ENCODE assay signal across 8 cellular contexts in genomic region chr3:33645060-33645841, GRCh38.
DNase-seq lines count a peak whose midpoint lies in the region; ATAC-seq and TF ChIP-seq lines count a peak whose summit lies in the region.

No MANE protein-coding gene starts in this region.

- H3K9me3 Mint-ChIP-seq in brain (peaks cover 0 to under 1% (median 0%) of the 10 kb centered on the region in 5 experiments), HFFc6 (no peaks in the 10 kb centered on the region)
- no peaks in the 10 kb centered on the region for H3K9me3 Mint-ChIP-seq in stimulated activated effector memory CD8-positive, alpha-beta T cell treated with anti-CD3 and anti-CD28 coated beads, Interleukin-12 subunit alpha, Interleukin-12 subunit beta, amount 100 ng/mL, for 72 hours

- peaks cover 5% of the 10 kb centered on the region; the same call in 1 of the 2 replicates for H3K36me3 ChIP-seq in DND-41 (ENCODE audit: insufficient read depth, low read length)

- 0 out of 2 replicates have a peak, but pooled peaks cover 4% of the 10 kb centered on the region for H4K20me1 ChIP-seq in DND-41 (ENCODE audit: insufficient read depth, low read length)

- no peak overlapping the region for H3K9ac ChIP-seq in DND-41 (ENCODE audit: low read depth, low read length)

- H3K27ac ChIP-seq in DND-41 (ENCODE audit: low read length), result no peak overlapping the region

- H3K27me3 Mint-ChIP-seq in brain (peaks cover 8% of the 10 kb centered on the region), HFFc6 (ENCODE audit: insufficient read depth) (no peaks in the 10 kb centered on the region)

- H3K4me1 Mint-ChIP-seq in brain, result peaks cover 71% of the 10 kb centered on the region
- peaks cover 16% of the 10 kb centered on the region for H3K4me1 Mint-ChIP-seq in stimulated activated effector memory CD8-positive, alpha-beta T cell treated with anti-CD3 and anti-CD28 coated beads, Interleukin-12 subunit alpha, Interleukin-12 subunit beta, amount 100 ng/mL, for 72 hours
- peaks cover 16% of the 10 kb centered on the region for H3K4me1 Mint-ChIP-seq in HFFc6 (ENCODE audit: low read depth)

- H3K36me3 Mint-ChIP-seq in brain (peaks cover 6% of the 10 kb centered on the region), HFFc6 (ENCODE audit: low read depth) (no peaks in the 10 kb centered on the region)
- peaks cover 22% of the 10 kb centered on the region for H3K36me3 Mint-ChIP-seq in stimulated activated effector memory CD8-positive, alpha-beta T cell treated with anti-CD3 and anti-CD28 coated beads, Interleukin-12 subunit alpha, Interleukin-12 subunit beta, amount 100 ng/mL, for 72 hours

- TF ChIP-seq CTCF in DND-41 (IDR thresholded peaks at IDR 0.05; ENCODE audit: borderline replicate concordance, extremely low read depth, low read length, poor library complexity, severe bottlenecking), result no peak
- TF ChIP-seq CTCF in brain (conservative IDR thresholded peaks at IDR 0.05), result no peak
- TF ChIP-seq CTCF in HFFc6 (IDR thresholded peaks at IDR 0.05), result no peak

- no peaks in the 10 kb centered on the region for H3K9me3 ChIP-seq in DND-41 (ENCODE audit: insufficient read depth, low read length, severe bottlenecking)

- peaks cover 7% of the 10 kb centered on the region; the same call in 1 of the 2 replicates for H3K79me2 ChIP-seq in DND-41 (ENCODE audit: insufficient read depth, low read length)

- DNase-seq in DND-41, result no peak
- peak; percentile 14 for DNase-seq in NCI-H460 (ENCODE audit: extremely low read depth, low read depth)
- peak; percentile 73 for DNase-seq in inferior parietal cortex (ENCODE audit: extremely low spot score)
- DNase-seq in stimulated activated effector memory CD8-positive, alpha-beta T cell treated with anti-CD3 and anti-CD28 coated beads, Interleukin-12 subunit alpha, Interleukin-12 subunit beta, amount 100 ng/mL, for 72 hours (ENCODE audit: low spot score in 2 of 2), result no peak
- DNase-seq in H4 (ENCODE audit: low spot score), result no peak
- no peak for DNase-seq in HFFc6

- no peak overlapping the region for H3K4me2 ChIP-seq in DND-41 (ENCODE audit: insufficient read depth, low read length)

- H3K27ac Mint-ChIP-seq in brain (peak overlapping the region; percentile 95 to 99 (median 99)), HFFc6 (no peak overlapping the region)
- no peak overlapping the region for H3K27ac Mint-ChIP-seq in stimulated activated effector memory CD8-positive, alpha-beta T cell treated with anti-CD3 and anti-CD28 coated beads, Interleukin-12 subunit alpha, Interleukin-12 subunit beta, amount 100 ng/mL, for 72 hours

- H3K27me3 ChIP-seq in DND-41 (ENCODE audit: insufficient read depth, low read length, poor library complexity), result no peaks in the 10 kb centered on the region

- H3K4me3 ChIP-seq in DND-41 (ENCODE audit: low read depth in 1 of 2, low read length in 2 of 2), result no peak overlapping the region

- H2AFZ ChIP-seq in DND-41 (ENCODE audit: low read depth, low read length), result no peak overlapping the region

- peak overlapping the region; percentile 93 to 99 (median 95) for H3K4me3 Mint-ChIP-seq in brain
- H3K4me3 Mint-ChIP-seq in stimulated activated effector memory CD8-positive, alpha-beta T cell treated with anti-CD3 and anti-CD28 coated beads, Interleukin-12 subunit alpha, Interleukin-12 subunit beta, amount 100 ng/mL, for 72 hours, result peak overlapping the region; percentile 44
- H3K4me3 Mint-ChIP-seq in HFFc6, result no peak overlapping the region

- ATAC-seq in DND-41 (ENCODE audit: insufficient read depth, low read depth) (peak; percentile 62; the same call in 1 of the 3 replicates), GM18517 (IDR thresholded peaks at IDR 0.05; ENCODE audit: unreplicated experiment) (no peak)
- peak; percentile 83 for ATAC-seq in stimulated activated effector memory CD8-positive, alpha-beta T cell treated with anti-CD3 and anti-CD28 coated beads, Interleukin-12 subunit alpha, Interleukin-12 subunit beta, amount 100 ng/mL, for 72 hours

- no peaks in the 10 kb centered on the region for H3K4me1 ChIP-seq in DND-41 (ENCODE audit: insufficient read depth, low read length)

Comparison
In these comparisons a context has a peak if more than half of its experiments do, and no peak if none do; other contexts are left out.
1. DNase-seq: peak in NCI-H460 (single experiment) and inferior parietal cortex (single experiment); none in DND-41 (single experiment), stimulated activated effector memory CD8-positive, alpha-beta T cell treated with anti-CD3 and anti-CD28 coated beads, Interleukin-12 subunit alpha, Interleukin-12 subunit beta, amount 100 ng/mL, for 72 hours (0 of 2), H4 (single experiment) and HFFc6 (single experiment).
2. H3K27ac Mint-ChIP-seq: peak in brain (5 of 5); none in stimulated activated effector memory CD8-positive, alpha-beta T cell treated with anti-CD3 and anti-CD28 coated beads, Interleukin-12 subunit alpha, Interleukin-12 subunit beta, amount 100 ng/mL, for 72 hours (single experiment) and HFFc6 (single experiment).